ENCODE assay signal across 1 cellular context in the genomic region with DNA sequence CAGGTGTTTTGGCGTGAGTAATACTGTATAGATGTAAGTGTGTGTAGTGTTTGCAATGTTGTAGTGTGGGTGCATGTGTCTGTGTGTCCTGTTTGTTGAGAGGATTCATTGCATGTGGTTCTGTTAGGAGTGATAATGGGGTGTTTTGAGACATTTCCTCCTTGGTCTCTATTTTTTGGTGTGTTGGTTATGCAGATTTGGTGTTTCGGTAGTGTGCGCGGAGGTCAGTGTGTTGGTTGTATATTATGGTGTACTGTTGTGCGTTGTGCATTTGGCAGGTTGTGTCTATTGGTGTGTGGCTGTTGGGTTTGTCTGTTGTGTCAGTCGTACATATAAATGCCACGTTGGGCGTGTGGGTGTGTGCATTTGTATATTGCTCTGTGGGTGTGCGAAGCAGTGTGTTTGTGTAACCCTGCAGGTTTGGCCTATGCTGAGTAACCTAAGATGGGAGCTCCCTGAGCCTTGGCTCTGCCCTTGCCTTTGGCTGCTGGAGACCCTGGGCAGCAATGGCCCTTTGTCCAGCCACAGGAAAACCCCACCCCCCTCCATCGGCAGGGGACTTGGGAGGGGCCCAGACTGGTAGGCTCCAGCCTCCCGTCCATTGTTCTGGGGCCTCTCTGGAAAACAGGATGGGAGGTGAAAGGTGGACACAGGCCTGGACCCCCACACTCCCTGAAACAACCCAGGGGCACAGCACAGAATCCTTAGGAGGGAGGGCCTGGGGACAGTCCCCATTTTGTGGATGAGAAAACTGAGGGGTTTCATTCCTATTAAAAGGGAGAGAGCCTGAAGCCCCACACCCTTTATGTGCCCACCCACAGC.
TF ChIP-seq lines count a peak whose summit lies in the region.

No MANE protein-coding gene starts in this region.

TF ChIP-seq in GM23338, 12 proteins besides CTCF, POLR2A, EP300 and RAD21 (continued from another document):
- TF ChIP-seq, protein P1, sequence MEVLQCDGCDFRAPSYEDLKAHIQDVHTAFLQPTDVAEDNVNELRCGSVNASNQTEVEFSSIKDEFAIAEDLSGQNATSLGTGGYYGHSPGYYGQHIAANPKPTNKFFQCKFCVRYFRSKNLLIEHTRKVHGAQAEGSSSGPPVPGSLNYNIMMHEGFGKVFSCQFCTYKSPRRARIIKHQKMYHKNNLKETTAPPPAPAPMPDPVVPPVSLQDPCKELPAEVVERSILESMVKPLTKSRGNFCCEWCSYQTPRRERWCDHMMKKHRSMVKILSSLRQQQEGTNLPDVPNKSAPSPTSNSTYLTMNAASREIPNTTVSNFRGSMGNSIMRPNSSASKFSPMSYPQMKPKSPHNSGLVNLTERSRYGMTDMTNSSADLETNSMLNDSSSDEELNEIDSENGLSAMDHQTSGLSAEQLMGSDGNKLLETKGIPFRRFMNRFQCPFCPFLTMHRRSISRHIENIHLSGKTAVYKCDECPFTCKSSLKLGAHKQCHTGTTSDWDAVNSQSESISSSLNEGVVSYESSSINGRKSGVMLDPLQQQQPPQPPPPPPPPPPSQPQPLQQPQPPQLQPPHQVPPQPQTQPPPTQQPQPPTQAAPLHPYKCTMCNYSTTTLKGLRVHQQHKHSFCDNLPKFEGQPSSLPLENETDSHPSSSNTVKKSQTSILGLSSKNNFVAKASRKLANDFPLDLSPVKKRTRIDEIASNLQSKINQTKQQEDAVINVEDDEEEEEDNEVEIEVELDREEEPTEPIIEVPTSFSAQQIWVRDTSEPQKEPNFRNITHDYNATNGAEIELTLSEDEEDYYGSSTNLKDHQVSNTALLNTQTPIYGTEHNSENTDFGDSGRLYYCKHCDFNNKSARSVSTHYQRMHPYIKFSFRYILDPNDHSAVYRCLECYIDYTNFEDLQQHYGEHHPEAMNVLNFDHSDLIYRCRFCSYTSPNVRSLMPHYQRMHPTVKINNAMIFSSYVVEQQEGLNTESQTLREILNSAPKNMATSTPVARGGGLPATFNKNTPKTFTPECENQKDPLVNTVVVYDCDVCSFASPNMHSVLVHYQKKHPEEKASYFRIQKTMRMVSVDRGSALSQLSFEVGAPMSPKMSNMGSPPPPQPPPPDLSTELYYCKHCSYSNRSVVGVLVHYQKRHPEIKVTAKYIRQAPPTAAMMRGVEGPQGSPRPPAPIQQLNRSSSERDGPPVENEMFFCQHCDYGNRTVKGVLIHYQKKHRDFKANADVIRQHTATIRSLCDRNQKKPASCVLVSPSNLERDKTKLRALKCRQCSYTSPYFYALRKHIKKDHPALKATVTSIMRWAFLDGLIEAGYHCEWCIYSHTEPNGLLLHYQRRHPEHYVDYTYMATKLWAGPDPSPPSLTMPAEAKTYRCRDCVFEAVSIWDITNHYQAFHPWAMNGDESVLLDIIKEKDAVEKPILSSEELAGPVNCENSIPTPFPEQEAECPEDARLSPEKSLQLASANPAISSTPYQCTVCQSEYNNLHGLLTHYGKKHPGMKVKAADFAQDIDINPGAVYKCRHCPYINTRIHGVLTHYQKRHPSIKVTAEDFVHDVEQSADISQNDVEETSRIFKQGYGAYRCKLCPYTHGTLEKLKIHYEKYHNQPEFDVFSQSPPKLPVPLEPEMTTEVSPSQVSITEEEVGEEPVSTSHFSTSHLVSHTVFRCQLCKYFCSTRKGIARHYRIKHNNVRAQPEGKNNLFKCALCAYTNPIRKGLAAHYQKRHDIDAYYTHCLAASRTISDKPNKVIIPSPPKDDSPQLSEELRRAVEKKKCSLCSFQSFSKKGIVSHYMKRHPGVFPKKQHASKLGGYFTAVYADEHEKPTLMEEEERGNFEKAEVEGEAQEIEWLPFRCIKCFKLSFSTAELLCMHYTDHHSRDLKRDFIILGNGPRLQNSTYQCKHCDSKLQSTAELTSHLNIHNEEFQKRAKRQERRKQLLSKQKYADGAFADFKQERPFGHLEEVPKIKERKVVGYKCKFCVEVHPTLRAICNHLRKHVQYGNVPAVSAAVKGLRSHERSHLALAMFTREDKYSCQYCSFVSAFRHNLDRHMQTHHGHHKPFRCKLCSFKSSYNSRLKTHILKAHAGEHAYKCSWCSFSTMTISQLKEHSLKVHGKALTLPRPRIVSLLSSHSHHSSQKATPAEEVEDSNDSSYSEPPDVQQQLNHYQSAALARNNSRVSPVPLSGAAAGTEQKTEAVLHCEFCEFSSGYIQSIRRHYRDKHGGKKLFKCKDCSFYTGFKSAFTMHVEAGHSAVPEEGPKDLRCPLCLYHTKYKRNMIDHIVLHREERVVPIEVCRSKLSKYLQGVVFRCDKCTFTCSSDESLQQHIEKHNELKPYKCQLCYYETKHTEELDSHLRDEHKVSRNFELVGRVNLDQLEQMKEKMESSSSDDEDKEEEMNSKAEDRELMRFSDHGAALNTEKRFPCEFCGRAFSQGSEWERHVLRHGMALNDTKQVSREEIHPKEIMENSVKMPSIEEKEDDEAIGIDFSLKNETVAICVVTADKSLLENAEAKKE (CRISPR knock-in tag; IDR thresholded peaks at IDR 0.05): no peak
- TF ChIP-seq STAT1 (IDR thresholded peaks at IDR 0.05; ENCODE audit: unreplicated experiment) (no peak), ZNF331 (CRISPR knock-in tag; IDR thresholded peaks at IDR 0.05; ENCODE audit: low read depth) (no peak), CREB1 (CRISPR knock-in tag; IDR thresholded peaks at IDR 0.05; ENCODE audit: low read depth) (no peak)
